In genomic region chr2:196586511-196586991, GRCh38 we compare ENCODE assay signal across 9 cellular contexts. TPM values are rescaled to one million over a fixed set of nuclear protein-coding genes. Genes with fewer than 3 reads are reported as not detected.
A peak's percentile ranks its signal among the peaks of the same experiment; 100 is the strongest.
DNase-seq lines count a peak whose midpoint lies in the region; TF ChIP-seq lines count a peak whose summit lies in the region.
"Had no signal": no experiment of that assay in that cellular context is flagged by ENCODE, and none has a peak within 500 bp of the region (broad histone marks: within the 10 kb centered on the region; RNA-seq: fewer than 3 reads in every experiment).

No MANE protein-coding gene starts in this region.

- no peaks in the 10 kb centered on the region for H3K9me3 ChIP-seq in MM.1S (replicated peaks; ENCODE audit: insufficient read depth, low read length)
- H3K9me3 ChIP-seq in stomach: no peaks in the 10 kb centered on the region
- H3K9me3 ChIP-seq: colonic mucosa had no signal

- H3K9ac ChIP-seq in MM.1S (ENCODE audit: low read length): no peak overlapping the region

- CTCF ChIA-PET in HEK293T (lab: Yijun Ruan, JAX): no interaction called here

- TF ChIP-seq POLR2A in stomach (IDR thresholded peaks at IDR 0.05): no peak

- no peak for TF ChIP-seq EP300 in stomach (IDR thresholded peaks at IDR 0.05)

- H3K4me1 ChIP-seq in MM.1S (ENCODE audit: low read length) (no peaks in the 10 kb centered on the region), stomach (no peaks in the 10 kb centered on the region)
- H3K4me1 ChIP-seq: colonic mucosa had no signal

- 45 to 56% (median 55%) methylated on average over 6 of the region's 6 CpGs for WGBS in stomach, 5 donors

- H4K20me1 ChIP-seq in MM.1S (ENCODE audit: insufficient read depth, low read length): no peaks in the 10 kb centered on the region

- TF ChIP-seq CTCF in MM.1S (IDR thresholded peaks at IDR 0.05; ENCODE audit: low read length) (no peak), stomach (IDR thresholded peaks at IDR 0.05) (no peak)

- intact Hi-C loops in stomach (cut with DNase I; ENCODE audit: low total_unique reads): no loop called here

- DNase-seq in Caki2 (ENCODE audit: low read depth): peak; percentile 94
- peak; percentile 89 for DNase-seq in LHCN-M2 (ENCODE audit: low read depth)
- DNase-seq in amniotic stem cell (lab: John Stamatoyannopoulos, UW): peak; percentile 81
- peak; percentile 80 for DNase-seq in iris pigment epithelial cell (ENCODE audit: low read depth)
- no peak for DNase-seq in MM.1S
- no peak for DNase-seq in stomach
- no peak for DNase-seq in NCI-H1436 treated with DMSO at 0.1 percent for 48 hours (lab: John Stamatoyannopoulos, UW)
- no peak for DNase-seq in HEK293T (ENCODE audit: extremely low spot score)
- DNase-seq: colonic mucosa had no signal

- H3K27me3 ChIP-seq in MM.1S (replicated peaks; ENCODE audit: insufficient read depth, low read length): peaks cover 4% of the 10 kb centered on the region
- peaks cover 0 to 30% (median 8%) of the 10 kb centered on the region in 3 donors for H3K27me3 ChIP-seq in stomach

- no peak overlapping the region for H3K4me2 ChIP-seq in MM.1S (ENCODE audit: low read depth, low read length)

- H3F3A ChIP-seq in MM.1S (ENCODE audit: insufficient read depth, low read length): no peaks in the 10 kb centered on the region

- H3K27ac ChIP-seq in MM.1S (ENCODE audit: low read length): no peak overlapping the region
- no peak overlapping the region for H3K27ac ChIP-seq in stomach
- H3K27ac ChIP-seq: colonic mucosa had no signal

- POLR2A ChIA-PET in HEK293T (lab: Yijun Ruan, JAX): no interaction called here

- H3K36me3 ChIP-seq in MM.1S (replicated peaks; ENCODE audit: insufficient read depth, low read length) (no peaks in the 10 kb centered on the region), stomach (no peaks in the 10 kb centered on the region)
- H3K36me3 ChIP-seq: colonic mucosa had no signal

- no peaks in the 10 kb centered on the region for H3K79me2 ChIP-seq in MM.1S (ENCODE audit: low read length)

- in situ Hi-C loops in Caki2 (cut with HindIII; ENCODE audit: low pct_unique_long_range_greater_than_20kb, low sequenced_read_pairs): no loop called here

- H2AFZ ChIP-seq in MM.1S (ENCODE audit: low read length): no peak overlapping the region

- no peak overlapping the region for H3K4me3 ChIP-seq in MM.1S (ENCODE audit: low read length)
- H3K4me3 ChIP-seq in stomach: no peak overlapping the region
- H3K4me3 ChIP-seq: colonic mucosa had no signal

- H3K9me2 ChIP-seq in MM.1S (replicated peaks; ENCODE audit: insufficient read depth, low read length): no peaks in the 10 kb centered on the region

TF ChIP-seq in HEK293T, 16 proteins besides CTCF, POLR2A, EP300 and RAD21:
- TF ChIP-seq LEF1 (IDR thresholded peaks at IDR 0.05; ENCODE audit: borderline replicate concordance) (no peak), PKNOX1 (IDR thresholded peaks at IDR 0.05) (no peak), ARNT (IDR thresholded peaks at IDR 0.05) (no peak), SUZ12 (IDR thresholded peaks at IDR 0.05) (no peak), FOXM1 (IDR thresholded peaks at IDR 0.05; ENCODE audit: borderline replicate concordance) (no peak), TARDBP (IDR thresholded peaks at IDR 0.05) (no peak), CTBP1 (IDR thresholded peaks at IDR 0.05; ENCODE audit: borderline replicate concordance) (no peak), ELF4 (IDR thresholded peaks at IDR 0.05) (no peak), FOXA1 (IDR thresholded peaks at IDR 0.05) (no peak), ZNF384 (IDR thresholded peaks at IDR 0.05) (no peak), HDGF (IDR thresholded peaks at IDR 0.05; ENCODE audit: borderline replicate concordance) (no peak), SP1 (IDR thresholded peaks at IDR 0.05) (no peak), FOXK2 (IDR thresholded peaks at IDR 0.05) (no peak), NFRKB (IDR thresholded peaks at IDR 0.05) (no peak), L3MBTL2 (conservative IDR thresholded peaks at IDR 0.05) (no peak), BHLHE40 (IDR thresholded peaks at IDR 0.05; ENCODE audit: borderline replicate concordance) (no peak)

RNA-seq across cellular contexts. Expression of gene HECW2, which starts 6.8 kb away (rescaled TPM):
- 6.0 and 8.1 TPM in 2 replicates for total RNA-seq in Caki2 (2014; rRNA removed; shearing (Covaris generic); ENCODE audit: low replicate concordance)
- 4.2 and 5.5 TPM in 2 replicates for total RNA-seq in LHCN-M2 (2014; rRNA removed)
- 3.1 TPM for polyA plus RNA-seq in LHCN-M2 (2012)
- 10 to 100 TPM in 1 of 5 donors, 1 to 10 TPM in 2, under 1 TPM in 2; under 0.01 to 51.0 (median 5.2) TPM for total RNA-seq in stomach
- polyA plus RNA-seq in stomach: 1 to 10 TPM in 1 of 3 donors, under 1 TPM in 2; 0.75 to 1.2 (median 0.76) TPM

RNA-seq across cellular contexts. Expression of gene CCDC150, which starts 53.0 kb away (rescaled TPM):
- 4.9 and 23.5 TPM in 2 replicates for total RNA-seq in Caki2 (2014; rRNA removed; shearing (Covaris generic); ENCODE audit: low replicate concordance)
- total RNA-seq in LHCN-M2 (2014; rRNA removed): 10.2 and 11.3 TPM in 2 replicates
- polyA plus RNA-seq in LHCN-M2 (2012): 1.9 TPM
- total RNA-seq in stomach: 10 to 100 TPM in 1 of 5 donors, 1 to 10 TPM in 3, under 1 TPM in 1; 0.29 to 19.8 (median 4.6) TPM
- polyA plus RNA-seq in stomach: 1 to 10 TPM in 1 of 3 donors, under 1 TPM in 1, not detected in 1; 1.00 to 1.0 TPM

Comparison
In these comparisons a context has a peak if more than half of its experiments do, and no peak if none do; other contexts are left out.
1. DNase-seq: peak in Caki2 (single experiment), LHCN-M2 (single experiment), amniotic stem cell (single experiment) and iris pigment epithelial cell (single experiment); none in MM.1S (single experiment), stomach (single experiment), NCI-H1436 treated with DMSO at 0.1 percent for 48 hours (single experiment) and HEK293T (single experiment).